In genomic region chr1:11907275-11908138, GRCh38 we compare ENCODE assay signal across 1 cellular context.
TF ChIP-seq lines count a peak whose summit lies in the region.

No MANE protein-coding gene starts in this region.

TF ChIP-seq in HEK293, 187 proteins besides CTCF, POLR2A, EP300 and RAD21 (continued from another document):
- 0 out of 2 replicates have a peak, but pooled peaks have one; percentile 40 for TF ChIP-seq ZNF362 (tag by site-specific recombination; IDR thresholded peaks at IDR 0.05)
- no peak for TF ChIP-seq ZNF37A (tag by site-specific recombination; IDR thresholded peaks at IDR 0.05)
- 0 out of 2 replicates have a peak, but pooled peaks have one; percentile 63 for TF ChIP-seq ZXDB (tag by site-specific recombination; IDR thresholded peaks at IDR 0.05)
- no peak for TF ChIP-seq ZNF558 (tag by site-specific recombination; IDR thresholded peaks at IDR 0.05)
- no peak for TF ChIP-seq HOXD13 (CRISPR knock-in tag; IDR thresholded peaks at IDR 0.05; ENCODE audit: borderline replicate concordance)
- TF ChIP-seq, protein P1, sequence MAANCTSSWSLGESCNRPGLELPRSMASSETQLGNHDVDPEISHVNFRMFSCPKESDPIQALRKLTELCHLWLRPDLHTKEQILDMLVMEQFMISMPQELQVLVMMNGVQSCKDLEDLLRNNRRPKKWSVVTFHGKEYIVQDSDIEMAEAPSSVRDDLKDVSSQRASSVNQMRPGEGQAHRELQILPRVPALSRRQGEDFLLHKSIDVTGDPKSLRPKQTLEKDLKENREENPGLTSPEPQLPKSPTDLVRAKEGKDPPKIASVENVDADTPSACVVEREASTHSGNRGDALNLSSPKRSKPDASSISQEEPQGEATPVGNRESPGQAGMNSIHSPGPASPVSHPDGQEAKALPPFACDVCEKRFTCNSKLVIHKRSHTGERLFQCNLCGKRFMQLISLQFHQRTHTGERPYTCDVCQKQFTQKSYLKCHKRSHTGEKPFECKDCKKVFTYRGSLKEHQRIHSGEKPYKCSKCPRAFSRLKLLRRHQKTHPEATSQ (tag by site-specific recombination; IDR thresholded peaks at IDR 0.05): no peak
- TF ChIP-seq PRDM1 (tag by site-specific recombination; IDR thresholded peaks at IDR 0.05): peak; percentile 74
- TF ChIP-seq ZNF600 (tag by site-specific recombination; IDR thresholded peaks at IDR 0.05): no peak
- TF ChIP-seq TCF7L2 (IDR thresholded peaks at IDR 0.05; ENCODE audit: borderline replicate concordance, low read depth, low read length): no peak
- TF ChIP-seq ZNF223 (tag by site-specific recombination; IDR thresholded peaks at IDR 0.05): no peak
- TF ChIP-seq SP3 (tag by site-specific recombination; IDR thresholded peaks at IDR 0.05): peak; percentile 56
- TF ChIP-seq ZNF169 (tag by site-specific recombination; IDR thresholded peaks at IDR 0.05): no peak
- TF ChIP-seq ZBTB8A (tag by site-specific recombination; IDR thresholded peaks at IDR 0.05): no peak; the same call in 1 of the 2 replicates
- no peak for TF ChIP-seq ZSCAN16 (tag by site-specific recombination; IDR thresholded peaks at IDR 0.05)
- 0 out of 2 replicates have a peak, but pooled peaks have one; percentile 25 for TF ChIP-seq ZNF501 (tag by site-specific recombination; IDR thresholded peaks at IDR 0.05)
- no peak for TF ChIP-seq ZNF23 (tag by site-specific recombination; IDR thresholded peaks at IDR 0.05; ENCODE audit: borderline replicate concordance)
- peak; percentile 98 for TF ChIP-seq ZNF76 (tag by site-specific recombination; IDR thresholded peaks at IDR 0.05; ENCODE audit: borderline replicate concordance, low read depth)
- TF ChIP-seq ELK4 (IDR thresholded peaks at IDR 0.05; ENCODE audit: borderline replicate concordance, low read depth, low read length): peak; percentile 100
- no peak for TF ChIP-seq ZNF837 (tag by site-specific recombination; IDR thresholded peaks at IDR 0.05)
- TF ChIP-seq ZNF311 (tag by site-specific recombination; IDR thresholded peaks at IDR 0.05; ENCODE audit: borderline replicate concordance): no peak
- TF ChIP-seq SALL2 (tag by site-specific recombination; IDR thresholded peaks at IDR 0.05; ENCODE audit: borderline replicate concordance): no peak
TF ChIP-seq in HEK293: peak in this region for 9.
